Comparison of ENCODE assay signal across 1 cellular context in the genomic region with DNA sequence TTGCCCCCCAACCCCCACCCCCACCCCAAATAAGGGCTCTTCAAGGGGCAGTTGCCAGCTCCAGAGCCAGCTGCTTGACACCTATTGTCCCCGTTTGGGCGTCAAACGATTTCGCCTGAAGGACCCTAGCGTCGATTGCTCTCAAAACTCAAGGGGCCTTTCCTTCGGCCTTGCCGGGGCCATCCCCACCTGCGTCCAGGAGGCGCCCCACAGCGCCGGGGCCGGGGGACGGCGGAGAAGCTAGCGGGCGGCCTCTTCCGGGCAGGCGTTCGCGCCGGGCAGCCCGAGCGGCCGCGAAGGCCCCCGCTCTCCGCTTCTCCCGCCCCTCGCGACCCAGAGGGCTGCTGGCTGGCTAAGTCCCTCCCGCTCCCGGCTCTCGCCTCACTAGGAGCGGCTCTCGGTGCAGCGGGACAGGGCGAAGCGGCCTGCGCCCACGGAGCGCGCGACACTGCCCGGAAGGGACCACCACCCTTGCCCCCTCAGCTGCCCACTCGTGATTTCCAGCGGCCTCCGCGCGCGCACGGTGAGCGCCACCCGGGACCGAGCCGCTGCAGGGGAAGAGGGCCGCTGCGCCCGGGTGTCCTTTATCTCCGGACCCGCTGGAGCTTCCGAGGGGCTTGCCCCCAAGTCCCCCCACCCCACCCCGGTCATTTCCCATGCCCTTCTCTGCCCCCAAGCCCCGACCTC.
TF ChIP-seq lines count a peak whose summit lies in the region.

A gene with protein sequence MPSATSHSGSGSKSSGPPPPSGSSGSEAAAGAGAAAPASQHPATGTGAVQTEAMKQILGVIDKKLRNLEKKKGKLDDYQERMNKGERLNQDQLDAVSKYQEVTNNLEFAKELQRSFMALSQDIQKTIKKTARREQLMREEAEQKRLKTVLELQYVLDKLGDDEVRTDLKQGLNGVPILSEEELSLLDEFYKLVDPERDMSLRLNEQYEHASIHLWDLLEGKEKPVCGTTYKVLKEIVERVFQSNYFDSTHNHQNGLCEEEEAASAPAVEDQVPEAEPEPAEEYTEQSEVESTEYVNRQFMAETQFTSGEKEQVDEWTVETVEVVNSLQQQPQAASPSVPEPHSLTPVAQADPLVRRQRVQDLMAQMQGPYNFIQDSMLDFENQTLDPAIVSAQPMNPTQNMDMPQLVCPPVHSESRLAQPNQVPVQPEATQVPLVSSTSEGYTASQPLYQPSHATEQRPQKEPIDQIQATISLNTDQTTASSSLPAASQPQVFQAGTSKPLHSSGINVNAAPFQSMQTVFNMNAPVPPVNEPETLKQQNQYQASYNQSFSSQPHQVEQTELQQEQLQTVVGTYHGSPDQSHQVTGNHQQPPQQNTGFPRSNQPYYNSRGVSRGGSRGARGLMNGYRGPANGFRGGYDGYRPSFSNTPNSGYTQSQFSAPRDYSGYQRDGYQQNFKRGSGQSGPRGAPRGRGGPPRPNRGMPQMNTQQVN (plus strand): TSS at position 383 of the 687 bp plus-strand sequence. CDS start 690 bp downstream, outside the sequence.

TF ChIP-seq in HepG2, 621 proteins besides CTCF, POLR2A, EP300 and RAD21 (continued from another document and continues in another):
- TF ChIP-seq, protein P1, sequence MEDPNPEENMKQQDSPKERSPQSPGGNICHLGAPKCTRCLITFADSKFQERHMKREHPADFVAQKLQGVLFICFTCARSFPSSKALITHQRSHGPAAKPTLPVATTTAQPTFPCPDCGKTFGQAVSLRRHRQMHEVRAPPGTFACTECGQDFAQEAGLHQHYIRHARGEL (CRISPR knock-in tag; IDR thresholded peaks at IDR 0.05) = peak; percentile 21; the same call in 1 of the 2 replicates
- TF ChIP-seq ZNF260 (CRISPR knock-in tag; IDR thresholded peaks at IDR 0.05; ENCODE audit: borderline replicate concordance, low read depth) = no peak
- no peak for TF ChIP-seq SMYD3 (CRISPR knock-in tag; IDR thresholded peaks at IDR 0.05)
- TF ChIP-seq ZNF850 (CRISPR knock-in tag; conservative IDR thresholded peaks at IDR 0.05) = no peak
- 0 out of 2 replicates have a peak, but pooled peaks have one; percentile 17 for TF ChIP-seq HDAC2 (CRISPR knock-in tag; IDR thresholded peaks at IDR 0.05)
- TF ChIP-seq ZNF24 (IDR thresholded peaks at IDR 0.05) = no peak
- TF ChIP-seq, protein P2, sequence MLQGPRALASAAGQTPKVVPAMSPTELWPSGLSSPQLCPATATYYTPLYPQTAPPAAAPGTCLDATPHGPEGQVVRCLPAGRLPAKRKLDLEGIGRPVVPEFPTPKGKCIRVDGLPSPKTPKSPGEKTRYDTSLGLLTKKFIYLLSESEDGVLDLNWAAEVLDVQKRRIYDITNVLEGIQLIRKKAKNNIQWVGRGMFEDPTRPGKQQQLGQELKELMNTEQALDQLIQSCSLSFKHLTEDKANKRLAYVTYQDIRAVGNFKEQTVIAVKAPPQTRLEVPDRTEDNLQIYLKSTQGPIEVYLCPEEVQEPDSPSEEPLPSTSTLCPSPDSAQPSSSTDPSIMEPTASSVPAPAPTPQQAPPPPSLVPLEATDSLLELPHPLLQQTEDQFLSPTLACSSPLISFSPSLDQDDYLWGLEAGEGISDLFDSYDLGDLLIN (CRISPR knock-in tag; IDR thresholded peaks at IDR 0.05; ENCODE audit: borderline replicate concordance) = no peak; the same call in 1 of the 2 replicates
- TF ChIP-seq MEF2D (CRISPR knock-in tag; IDR thresholded peaks at IDR 0.05) = no peak
- TF ChIP-seq HDAC1 (CRISPR knock-in tag; IDR thresholded peaks at IDR 0.05) = peak; percentile 30
- TF ChIP-seq AKAP8 (CRISPR knock-in tag; IDR thresholded peaks at IDR 0.05) = no peak
- 0 out of 2 replicates have a peak, but pooled peaks have one; percentile 10 for TF ChIP-seq ELF3 (CRISPR knock-in tag; IDR thresholded peaks at IDR 0.05)
- TF ChIP-seq MXI1 (IDR thresholded peaks at IDR 0.05; ENCODE audit: borderline replicate concordance, low read depth, low read length) = peak; percentile 46; the same call in 1 of the 3 replicates
- TF ChIP-seq DNMT1 (CRISPR knock-in tag; IDR thresholded peaks at IDR 0.05) = no peak; the same call in 1 of the 2 replicates
- no peak for TF ChIP-seq ZNF251 (CRISPR knock-in tag; IDR thresholded peaks at IDR 0.05)
- no peak for TF ChIP-seq SMAD9 (CRISPR knock-in tag; IDR thresholded peaks at IDR 0.05)
- peak; percentile 86 for TF ChIP-seq MED8 (CRISPR knock-in tag; IDR thresholded peaks at IDR 0.05; ENCODE audit: insufficient replicate concordance)
- no peak for TF ChIP-seq RARG (CRISPR knock-in tag; IDR thresholded peaks at IDR 0.05; ENCODE audit: low read depth)
- TF ChIP-seq STAT5B (CRISPR knock-in tag; IDR thresholded peaks at IDR 0.05) = 0 out of 2 replicates have a peak, but pooled peaks have one; percentile 10
- TF ChIP-seq, protein P3, sequence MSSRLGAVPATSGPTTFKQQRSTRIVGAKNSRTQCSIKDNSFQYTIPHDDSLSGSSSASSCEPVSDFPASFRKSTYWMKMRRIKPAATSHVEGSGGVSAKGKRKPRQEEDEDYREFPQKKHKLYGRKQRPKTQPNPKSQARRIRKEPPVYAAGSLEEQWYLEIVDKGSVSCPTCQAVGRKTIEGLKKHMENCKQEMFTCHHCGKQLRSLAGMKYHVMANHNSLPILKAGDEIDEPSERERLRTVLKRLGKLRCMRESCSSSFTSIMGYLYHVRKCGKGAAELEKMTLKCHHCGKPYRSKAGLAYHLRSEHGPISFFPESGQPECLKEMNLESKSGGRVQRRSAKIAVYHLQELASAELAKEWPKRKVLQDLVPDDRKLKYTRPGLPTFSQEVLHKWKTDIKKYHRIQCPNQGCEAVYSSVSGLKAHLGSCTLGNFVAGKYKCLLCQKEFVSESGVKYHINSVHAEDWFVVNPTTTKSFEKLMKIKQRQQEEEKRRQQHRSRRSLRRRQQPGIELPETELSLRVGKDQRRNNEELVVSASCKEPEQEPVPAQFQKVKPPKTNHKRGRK (CRISPR knock-in tag; IDR thresholded peaks at IDR 0.05) = no peak
- TF ChIP-seq, protein P4, sequence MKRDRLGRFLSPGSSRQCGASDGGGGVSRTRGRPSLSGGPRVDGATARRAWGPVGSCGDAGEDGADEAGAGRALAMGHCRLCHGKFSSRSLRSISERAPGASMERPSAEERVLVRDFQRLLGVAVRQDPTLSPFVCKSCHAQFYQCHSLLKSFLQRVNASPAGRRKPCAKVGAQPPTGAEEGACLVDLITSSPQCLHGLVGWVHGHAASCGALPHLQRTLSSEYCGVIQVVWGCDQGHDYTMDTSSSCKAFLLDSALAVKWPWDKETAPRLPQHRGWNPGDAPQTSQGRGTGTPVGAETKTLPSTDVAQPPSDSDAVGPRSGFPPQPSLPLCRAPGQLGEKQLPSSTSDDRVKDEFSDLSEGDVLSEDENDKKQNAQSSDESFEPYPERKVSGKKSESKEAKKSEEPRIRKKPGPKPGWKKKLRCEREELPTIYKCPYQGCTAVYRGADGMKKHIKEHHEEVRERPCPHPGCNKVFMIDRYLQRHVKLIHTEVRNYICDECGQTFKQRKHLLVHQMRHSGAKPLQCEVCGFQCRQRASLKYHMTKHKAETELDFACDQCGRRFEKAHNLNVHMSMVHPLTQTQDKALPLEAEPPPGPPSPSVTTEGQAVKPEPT (CRISPR knock-in tag; IDR thresholded peaks at IDR 0.05; ENCODE audit: low read depth) = no peak
- TF ChIP-seq ZSCAN21 (CRISPR knock-in tag; IDR thresholded peaks at IDR 0.05; ENCODE audit: borderline replicate concordance) = peak; percentile 74; the same call in 1 of the 2 replicates
- no peak; the same call in 1 of the 2 replicates for TF ChIP-seq NCOA2 (CRISPR knock-in tag; IDR thresholded peaks at IDR 0.05)
- TF ChIP-seq ZNF496 (CRISPR knock-in tag; IDR thresholded peaks at IDR 0.05; ENCODE audit: insufficient replicate concordance) = no peak
- TF ChIP-seq, protein P5, sequence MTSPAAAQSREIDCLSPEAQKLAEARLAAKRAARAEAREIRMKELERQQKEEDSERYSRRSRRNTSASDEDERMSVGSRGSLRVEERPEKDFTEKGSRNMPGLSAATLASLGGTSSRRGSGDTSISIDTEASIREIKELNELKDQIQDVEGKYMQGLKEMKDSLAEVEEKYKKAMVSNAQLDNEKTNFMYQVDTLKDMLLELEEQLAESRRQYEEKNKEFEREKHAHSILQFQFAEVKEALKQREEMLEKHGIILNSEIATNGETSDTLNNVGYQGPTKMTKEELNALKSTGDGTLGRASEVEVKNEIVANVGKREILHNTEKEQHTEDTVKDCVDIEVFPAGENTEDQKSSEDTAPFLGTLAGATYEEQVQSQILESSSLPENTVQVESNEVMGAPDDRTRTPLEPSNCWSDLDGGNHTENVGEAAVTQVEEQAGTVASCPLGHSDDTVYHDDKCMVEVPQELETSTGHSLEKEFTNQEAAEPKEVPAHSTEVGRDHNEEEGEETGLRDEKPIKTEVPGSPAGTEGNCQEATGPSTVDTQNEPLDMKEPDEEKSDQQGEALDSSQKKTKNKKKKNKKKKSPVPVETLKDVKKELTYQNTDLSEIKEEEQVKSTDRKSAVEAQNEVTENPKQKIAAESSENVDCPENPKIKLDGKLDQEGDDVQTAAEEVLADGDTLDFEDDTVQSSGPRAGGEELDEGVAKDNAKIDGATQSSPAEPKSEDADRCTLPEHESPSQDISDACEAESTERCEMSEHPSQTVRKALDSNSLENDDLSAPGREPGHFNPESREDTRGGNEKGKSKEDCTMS (CRISPR knock-in tag; conservative IDR thresholded peaks at IDR 0.05) = no peak
- no peak for TF ChIP-seq RBM39 (IDR thresholded peaks at IDR 0.05; ENCODE audit: low read depth, low read length, poor library complexity, severe bottlenecking)
- TF ChIP-seq, protein P6, sequence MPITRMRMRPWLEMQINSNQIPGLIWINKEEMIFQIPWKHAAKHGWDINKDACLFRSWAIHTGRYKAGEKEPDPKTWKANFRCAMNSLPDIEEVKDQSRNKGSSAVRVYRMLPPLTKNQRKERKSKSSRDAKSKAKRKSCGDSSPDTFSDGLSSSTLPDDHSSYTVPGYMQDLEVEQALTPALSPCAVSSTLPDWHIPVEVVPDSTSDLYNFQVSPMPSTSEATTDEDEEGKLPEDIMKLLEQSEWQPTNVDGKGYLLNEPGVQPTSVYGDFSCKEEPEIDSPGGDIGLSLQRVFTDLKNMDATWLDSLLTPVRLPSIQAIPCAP (CRISPR knock-in tag; IDR thresholded peaks at IDR 0.05; ENCODE audit: low read depth) = 0 out of 2 replicates have a peak, but pooled peaks have one; percentile 74
- no peak for TF ChIP-seq ZFP90 (CRISPR knock-in tag; IDR thresholded peaks at IDR 0.05; ENCODE audit: borderline replicate concordance)
- TF ChIP-seq ERF (CRISPR knock-in tag; IDR thresholded peaks at IDR 0.05) = 0 out of 2 replicates have a peak, but pooled peaks have one; percentile 28
- TF ChIP-seq IKZF4 (CRISPR knock-in tag; IDR thresholded peaks at IDR 0.05; ENCODE audit: borderline replicate concordance, low read depth, not compliant biosample characterization) = no peak
- TF ChIP-seq, protein P7, sequence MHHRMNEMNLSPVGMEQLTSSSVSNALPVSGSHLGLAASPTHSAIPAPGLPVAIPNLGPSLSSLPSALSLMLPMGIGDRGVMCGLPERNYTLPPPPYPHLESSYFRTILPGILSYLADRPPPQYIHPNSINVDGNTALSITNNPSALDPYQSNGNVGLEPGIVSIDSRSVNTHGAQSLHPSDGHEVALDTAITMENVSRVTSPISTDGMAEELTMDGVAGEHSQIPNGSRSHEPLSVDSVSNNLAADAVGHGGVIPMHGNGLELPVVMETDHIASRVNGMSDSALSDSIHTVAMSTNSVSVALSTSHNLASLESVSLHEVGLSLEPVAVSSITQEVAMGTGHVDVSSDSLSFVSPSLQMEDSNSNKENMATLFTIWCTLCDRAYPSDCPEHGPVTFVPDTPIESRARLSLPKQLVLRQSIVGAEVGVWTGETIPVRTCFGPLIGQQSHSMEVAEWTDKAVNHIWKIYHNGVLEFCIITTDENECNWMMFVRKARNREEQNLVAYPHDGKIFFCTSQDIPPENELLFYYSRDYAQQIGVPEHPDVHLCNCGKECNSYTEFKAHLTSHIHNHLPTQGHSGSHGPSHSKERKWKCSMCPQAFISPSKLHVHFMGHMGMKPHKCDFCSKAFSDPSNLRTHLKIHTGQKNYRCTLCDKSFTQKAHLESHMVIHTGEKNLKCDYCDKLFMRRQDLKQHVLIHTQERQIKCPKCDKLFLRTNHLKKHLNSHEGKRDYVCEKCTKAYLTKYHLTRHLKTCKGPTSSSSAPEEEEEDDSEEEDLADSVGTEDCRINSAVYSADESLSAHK (CRISPR knock-in tag; IDR thresholded peaks at IDR 0.05; ENCODE audit: borderline replicate concordance) = no peak
- TF ChIP-seq BRD4 (CRISPR knock-in tag; IDR thresholded peaks at IDR 0.05) = peak; percentile 78
- TF ChIP-seq, protein P8, sequence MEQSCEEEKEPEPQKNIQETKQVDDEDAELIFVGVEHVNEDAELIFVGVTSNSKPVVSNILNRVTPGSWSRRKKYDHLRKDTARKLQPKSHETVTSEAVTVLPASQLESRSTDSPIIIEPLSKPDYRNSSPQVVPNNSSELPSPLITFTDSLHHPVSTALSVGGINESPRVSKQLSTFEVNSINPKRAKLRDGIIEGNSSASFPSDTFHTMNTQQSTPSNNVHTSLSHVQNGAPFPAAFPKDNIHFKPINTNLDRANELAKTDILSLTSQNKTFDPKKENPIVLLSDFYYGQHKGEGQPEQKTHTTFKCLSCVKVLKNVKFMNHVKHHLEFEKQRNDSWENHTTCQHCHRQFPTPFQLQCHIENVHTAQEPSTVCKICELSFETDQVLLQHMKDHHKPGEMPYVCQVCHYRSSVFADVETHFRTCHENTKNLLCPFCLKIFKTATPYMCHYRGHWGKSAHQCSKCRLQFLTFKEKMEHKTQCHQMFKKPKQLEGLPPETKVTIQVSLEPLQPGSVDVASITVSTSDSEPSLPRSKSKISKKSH (CRISPR knock-in tag; IDR thresholded peaks at IDR 0.05; ENCODE audit: borderline replicate concordance) = 0 out of 2 replicates have a peak, but pooled peaks have one; percentile 11
- TF ChIP-seq ZNF3 (CRISPR knock-in tag; IDR thresholded peaks at IDR 0.05) = no peak
- TF ChIP-seq, protein P9, sequence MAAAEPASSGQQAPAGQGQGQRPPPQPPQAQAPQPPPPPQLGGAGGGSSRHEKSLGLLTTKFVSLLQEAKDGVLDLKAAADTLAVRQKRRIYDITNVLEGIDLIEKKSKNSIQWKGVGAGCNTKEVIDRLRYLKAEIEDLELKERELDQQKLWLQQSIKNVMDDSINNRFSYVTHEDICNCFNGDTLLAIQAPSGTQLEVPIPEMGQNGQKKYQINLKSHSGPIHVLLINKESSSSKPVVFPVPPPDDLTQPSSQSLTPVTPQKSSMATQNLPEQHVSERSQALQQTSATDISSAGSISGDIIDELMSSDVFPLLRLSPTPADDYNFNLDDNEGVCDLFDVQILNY (CRISPR knock-in tag; conservative IDR thresholded peaks at IDR 0.05) = 0 out of 2 replicates have a peak, but pooled peaks have one; percentile 33
